In the genomic region with DNA sequence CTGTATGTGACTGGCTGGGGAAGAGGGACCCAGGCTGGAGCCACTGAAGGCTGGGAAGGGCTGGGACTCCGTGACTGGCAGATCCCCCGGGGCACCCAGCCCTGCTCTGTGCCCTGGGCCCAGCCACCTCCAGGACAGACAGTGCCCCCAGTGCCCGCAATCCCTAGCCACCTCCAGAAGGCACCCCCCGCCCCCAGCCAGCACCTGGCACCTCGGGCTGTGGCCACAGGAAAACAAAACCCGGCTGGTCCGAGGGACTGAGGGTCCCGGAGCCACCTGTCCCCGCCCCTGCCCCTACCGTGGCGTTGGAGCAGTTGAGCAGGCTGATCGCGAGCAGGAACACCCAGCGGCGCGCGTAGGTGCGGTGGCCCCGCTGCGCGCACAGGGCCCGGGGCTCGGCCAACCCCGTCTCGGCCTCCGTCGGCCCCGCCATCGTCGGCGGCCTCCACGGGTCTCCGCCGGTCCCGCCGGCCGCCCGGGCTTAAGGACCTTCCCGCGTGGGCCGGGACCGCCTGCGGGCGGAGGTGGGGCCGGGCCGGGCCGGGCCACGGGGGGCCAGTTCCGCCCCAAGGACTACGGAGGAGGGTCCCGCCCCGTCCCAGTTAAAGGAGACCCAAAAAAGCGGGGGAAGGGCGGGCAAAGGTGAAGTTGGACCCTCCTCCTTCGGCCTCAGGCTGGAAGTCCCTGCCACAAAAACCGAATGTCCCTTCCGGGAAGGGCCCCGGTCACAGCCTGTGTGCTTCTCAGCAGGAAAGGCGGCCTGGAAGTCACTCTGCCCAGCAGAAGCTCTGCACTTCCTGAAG, we compare ENCODE assay signal across 8 cellular contexts. TPM values are rescaled to one million over a fixed set of nuclear protein-coding genes. Genes with fewer than 3 reads are reported as not detected.
DNase-seq lines count a peak whose midpoint lies in the region; ATAC-seq and TF ChIP-seq lines count a peak whose summit lies in the region.

A gene (minus strand): TSS at position 457 of the 803 bp plus-strand sequence. CDS start 24 bp downstream, at position 433.

- no peaks in the 10 kb centered on the region for H4K20me1 ChIP-seq in SK-N-SH (ENCODE audit: insufficient read depth)

- H3K27ac ChIP-seq in SK-N-SH (ENCODE audit: low read depth in 2 of 2, low read length in 1 of 2) (peak within 1 kb of the TSS in 1 of 2 experiments; percentile 77; a peak in 2 of 4 replicates), mesenchymal stem cell (ENCODE audit: low read length, poor library complexity, severe bottlenecking) (no peak within 1 kb of the TSS), thymus (ENCODE audit: low read depth) (peak within 1 kb of the TSS; percentile 40)

- no peak within 1 kb of the TSS for H2BK5ac ChIP-seq in mesenchymal stem cell (ENCODE audit: low read depth, low read length, poor library complexity, severe bottlenecking)

- no peaks in the 10 kb centered on the region for H3K79me2 ChIP-seq in SK-N-SH (ENCODE audit: insufficient read depth)

- POLR2A ChIA-PET in SK-N-SH (lab: Yijun Ruan, JAX) = no interaction called here

- H2AFZ ChIP-seq in SK-N-SH (ENCODE audit: low read depth) = no peak within 1 kb of the TSS
- peak within 1 kb of the TSS; percentile 72 for H2AFZ ChIP-seq in mesenchymal stem cell (ENCODE audit: low read depth, low read length)

- peak within 1 kb of the TSS; percentile 74; the same call in 1 of the 2 replicates for H3K4me2 ChIP-seq in SK-N-SH
- H3K4me2 ChIP-seq in mesenchymal stem cell (ENCODE audit: low read length, poor library complexity, severe bottlenecking) = peak within 1 kb of the TSS; percentile 66

- no peak for TF ChIP-seq RAD21 in SK-N-SH (IDR thresholded peaks at IDR 0.05; ENCODE audit: low read length)

- H3K23ac ChIP-seq in mesenchymal stem cell (ENCODE audit: low read length in 2 of 2) = peak within 1 kb of the TSS in 1 of 2 experiments; percentile 17

- H3K36me3 ChIP-seq in SK-N-SH (replicated peaks in 1 of 2; ENCODE audit: control insufficient read depth in 1 of 2, insufficient read depth in 2 of 2, low read length in 1 of 2) (no peaks in the 10 kb centered on the region), mesenchymal stem cell (ENCODE audit: control insufficient read depth in 1 of 2, insufficient read depth in 2 of 2, low read depth in 1 of 2, low read length in 2 of 2) (peaks cover 7 to 11% of the 10 kb centered on the region in 2 experiments), thymus (ENCODE audit: control insufficient read depth, insufficient read depth) (no peaks in the 10 kb centered on the region)

- no peak for TF ChIP-seq EP300 in SK-N-SH (IDR thresholded peaks at IDR 0.05; ENCODE audit: borderline replicate concordance in 1 of 2, low read depth in 1 of 2, low read length in 1 of 2)

- TF ChIP-seq CTCF in SK-N-SH (IDR thresholded peaks at IDR 0.05) = no peak

- H2BK120ac ChIP-seq in mesenchymal stem cell (ENCODE audit: low read depth, low read length) = peak within 1 kb of the TSS; percentile 77

- H3K9me2 ChIP-seq in SK-N-SH = no peaks in the 10 kb centered on the region

- H3F3A ChIP-seq in SK-N-SH (replicated peaks; ENCODE audit: insufficient read depth) = peaks cover 11% of the 10 kb centered on the region

- peaks cover 2% of the 10 kb centered on the region for H3K79me1 ChIP-seq in mesenchymal stem cell (replicated peaks; ENCODE audit: low read length, poor library complexity, severe bottlenecking)

- peak within 1 kb of the TSS; percentile 5 to 82 for H3K4ac ChIP-seq in mesenchymal stem cell (ENCODE audit: low read depth in 1 of 2, low read length in 2 of 2)

- H3K9me3 ChIP-seq in SK-N-SH = no peaks in the 10 kb centered on the region
- no peaks in the 10 kb centered on the region for H3K9me3 ChIP-seq in mesenchymal stem cell (ENCODE audit: control insufficient read depth, low read length)
- peaks cover 2% of the 10 kb centered on the region for H3K9me3 ChIP-seq in thymus (ENCODE audit: control insufficient read depth)

- CTCF ChIA-PET in SK-N-SH (lab: Yijun Ruan, JAX) = no interaction called here

- H2AK5ac ChIP-seq in mesenchymal stem cell (ENCODE audit: low read length, severe bottlenecking) = no peak within 1 kb of the TSS

- peak within 1 kb of the TSS; percentile 23 to 86 for H3K18ac ChIP-seq in mesenchymal stem cell (ENCODE audit: low read depth in 1 of 2, low read length in 2 of 2)

- 96% methylated on average over 8 of the region's 59 CpGs for WGBS in SK-N-SH (ENCODE audit: low lambda C conversion rate)
- 13% methylated on average over 54 of the region's 59 CpGs for WGBS in mesenchymal stem cell
- WGBS in thymus = 9% methylated on average over 59 of the region's 59 CpGs

- DNase-seq in SK-N-SH = no peak
- DNase-seq in ecto neural progenitor cell (ENCODE audit: low spot score) = peak; percentile 69
- DNase-seq in mesenchymal stem cell = no peak
- no peak for DNase-seq in cerebellum (ENCODE audit: low spot score)
- no peak for DNase-seq in T1000 (lab: John Stamatoyannopoulos, UW)

- H3K9ac ChIP-seq in SK-N-SH (peak within 1 kb of the TSS; percentile 51; the same call in 1 of the 2 replicates), mesenchymal stem cell (ENCODE audit: low read length) (peak within 1 kb of the TSS; percentile 88)

- H3K4me1 ChIP-seq in SK-N-SH (ENCODE audit: control insufficient read depth in 1 of 2, insufficient read depth in 2 of 2, low read depth in 1 of 2, low read length in 1 of 2) (peaks cover 13% of the 10 kb centered on the region in 2 experiments; a peak in 3 of 4 replicates), mesenchymal stem cell (ENCODE audit: control insufficient read depth, insufficient read depth, low read depth, low read length) (peaks cover 43% of the 10 kb centered on the region), thymus (ENCODE audit: control insufficient read depth, insufficient read depth, low read length) (no peaks in the 10 kb centered on the region)

- no peaks in the 10 kb centered on the region for H3K27me3 ChIP-seq in SK-N-SH (ENCODE audit: insufficient read depth)
- H3K27me3 ChIP-seq in mesenchymal stem cell (ENCODE audit: control insufficient read depth in 1 of 2, insufficient read depth in 1 of 2, low read length in 2 of 2) = peaks cover 3 to 5% of the 10 kb centered on the region in 2 experiments
- H3K27me3 ChIP-seq in thymus (ENCODE audit: control insufficient read depth, insufficient read depth) = peaks cover 18% of the 10 kb centered on the region

- H4K91ac ChIP-seq in mesenchymal stem cell (ENCODE audit: low read length) = peak within 1 kb of the TSS; percentile 92

- H3K4me3 ChIP-seq in SK-N-SH (ENCODE audit: low read depth in 2 of 2, low read length in 1 of 2) (no peak within 1 kb of the TSS), mesenchymal stem cell (ENCODE audit: insufficient read depth in 1 of 2, low read depth in 1 of 2, low read length in 2 of 2) (peak within 1 kb of the TSS; percentile 55 to 83), thymus (ENCODE audit: low read length) (peak within 1 kb of the TSS; percentile 30)

- peak within 1 kb of the TSS in 1 of 2 experiments; percentile 93 for H3K14ac ChIP-seq in mesenchymal stem cell (ENCODE audit: low read length in 2 of 2)

- peak within 1 kb of the TSS; percentile 56 for H2BK15ac ChIP-seq in mesenchymal stem cell (ENCODE audit: low read depth, poor library complexity, severe bottlenecking)

- ATAC-seq in SK-N-SH treated with all-trans-retinoic acid at 6 μM for 48 hours (no peak), GM21526 (IDR thresholded peaks at IDR 0.05; ENCODE audit: low FRiP score, unreplicated experiment) (no peak)

- H2BK12ac ChIP-seq in mesenchymal stem cell (ENCODE audit: low read length in 2 of 2) = peak within 1 kb of the TSS; percentile 22 to 76

- peak within 1 kb of the TSS; percentile 99 for H4K8ac ChIP-seq in mesenchymal stem cell (ENCODE audit: low read length)

TF ChIP-seq in SK-N-SH, 30 proteins besides CTCF, POLR2A, EP300 and RAD21 (continues in another document):
- no peak for TF ChIP-seq RCOR1 (IDR thresholded peaks at IDR 0.05; ENCODE audit: low read length)

TF ChIP-seq in SK-N-SH treated with all-trans-retinoic acid at 6 μM for 48 hours, 23 proteins besides CTCF, POLR2A, EP300 and RAD21 (continues in another document):
- TF ChIP-seq ZNF565 (CRISPR knock-in tag; conservative IDR thresholded peaks at IDR 0.05; ENCODE audit: low read depth) = no peak
- no peak for TF ChIP-seq ARNTL (CRISPR knock-in tag; IDR thresholded peaks at IDR 0.05; ENCODE audit: borderline replicate concordance, low read depth)
- no peak for TF ChIP-seq ZFP30 (CRISPR knock-in tag; IDR thresholded peaks at IDR 0.05)
- TF ChIP-seq GLIS3 (CRISPR knock-in tag; IDR thresholded peaks at IDR 0.05) = no peak
- TF ChIP-seq RARB (CRISPR knock-in tag; IDR thresholded peaks at IDR 0.05) = no peak
- TF ChIP-seq ISL1 (CRISPR knock-in tag; IDR thresholded peaks at IDR 0.05) = no peak
- TF ChIP-seq ZC3H10 (CRISPR knock-in tag; IDR thresholded peaks at IDR 0.05) = no peak
- TF ChIP-seq ZNF8 (CRISPR knock-in tag; IDR thresholded peaks at IDR 0.05) = no peak
- TF ChIP-seq, protein P1, sequence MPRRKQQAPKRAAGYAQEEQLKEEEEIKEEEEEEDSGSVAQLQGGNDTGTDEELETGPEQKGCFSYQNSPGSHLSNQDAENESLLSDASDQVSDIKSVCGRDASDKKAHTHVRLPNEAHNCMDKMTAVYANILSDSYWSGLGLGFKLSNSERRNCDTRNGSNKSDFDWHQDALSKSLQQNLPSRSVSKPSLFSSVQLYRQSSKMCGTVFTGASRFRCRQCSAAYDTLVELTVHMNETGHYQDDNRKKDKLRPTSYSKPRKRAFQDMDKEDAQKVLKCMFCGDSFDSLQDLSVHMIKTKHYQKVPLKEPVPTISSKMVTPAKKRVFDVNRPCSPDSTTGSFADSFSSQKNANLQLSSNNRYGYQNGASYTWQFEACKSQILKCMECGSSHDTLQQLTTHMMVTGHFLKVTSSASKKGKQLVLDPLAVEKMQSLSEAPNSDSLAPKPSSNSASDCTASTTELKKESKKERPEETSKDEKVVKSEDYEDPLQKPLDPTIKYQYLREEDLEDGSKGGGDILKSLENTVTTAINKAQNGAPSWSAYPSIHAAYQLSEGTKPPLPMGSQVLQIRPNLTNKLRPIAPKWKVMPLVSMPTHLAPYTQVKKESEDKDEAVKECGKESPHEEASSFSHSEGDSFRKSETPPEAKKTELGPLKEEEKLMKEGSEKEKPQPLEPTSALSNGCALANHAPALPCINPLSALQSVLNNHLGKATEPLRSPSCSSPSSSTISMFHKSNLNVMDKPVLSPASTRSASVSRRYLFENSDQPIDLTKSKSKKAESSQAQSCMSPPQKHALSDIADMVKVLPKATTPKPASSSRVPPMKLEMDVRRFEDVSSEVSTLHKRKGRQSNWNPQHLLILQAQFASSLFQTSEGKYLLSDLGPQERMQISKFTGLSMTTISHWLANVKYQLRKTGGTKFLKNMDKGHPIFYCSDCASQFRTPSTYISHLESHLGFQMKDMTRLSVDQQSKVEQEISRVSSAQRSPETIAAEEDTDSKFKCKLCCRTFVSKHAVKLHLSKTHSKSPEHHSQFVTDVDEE (CRISPR knock-in tag; IDR thresholded peaks at IDR 0.05) = no peak
- TF ChIP-seq TCF4 (CRISPR knock-in tag; IDR thresholded peaks at IDR 0.05; ENCODE audit: borderline replicate concordance) = no peak

RNA-seq across cellular contexts. Expression of the gene that starts here (rescaled TPM):
- polyA plus RNA-seq in SK-N-SH (2012; rRNA removed) (0.05 and 0.15 TPM in 2 replicates), thymus (4.8 TPM)
- not detected in 2 replicates for polyA plus RNA-seq in SK-N-SH (2012; cell fraction: cytosol; rRNA removed)
- 0.70 and 0.83 TPM in 2 replicates for polyA plus RNA-seq in SK-N-SH (2012; cell fraction: nucleus; rRNA removed)
- 1.4 TPM for polyA plus RNA-seq in mesenchymal stem cell (2013, experiment 1 of 2)
- 1.3 TPM for polyA plus RNA-seq in mesenchymal stem cell (2013, experiment 2 of 2)
- total RNA-seq in cerebellum = 0.36 TPM

Comparison
In these comparisons a context has a peak if more than half of its experiments do, and no peak if none do; other contexts are left out.
1. H3K4me3 ChIP-seq: peak in mesenchymal stem cell (2 of 2) and thymus (single experiment); none in SK-N-SH (0 of 2).